8 cellular contexts compared by ENCODE assay signal in genomic region chr15:78506971-78507830, GRCh38. TPM values are rescaled to one million over a fixed set of nuclear protein-coding genes. Genes with fewer than 3 reads are reported as not detected.
A peak's percentile ranks its signal among the peaks of the same experiment; 100 is the strongest.
DNase-seq lines count a peak whose midpoint lies in the region; ATAC-seq and TF ChIP-seq lines count a peak whose summit lies in the region.

HYKK (plus strand) TSS chr15:78507577; CDS start chr15:78513089, 5,512 bp downstream.

- TF ChIP-seq CTCF in glutamatergic neuron (IDR thresholded peaks at IDR 0.05; ENCODE audit: partially characterized antibody, unreplicated experiment) (no peak), suprapubic skin (IDR thresholded peaks at IDR 0.05) (no peak)

- H3K4me1 Mint-ChIP-seq in glutamatergic neuron (ENCODE audit: low read depth, unreplicated experiment): peaks cover 7% of the 10 kb centered on the region

- H3K27me3 ChIP-seq in suprapubic skin: no peaks in the 10 kb centered on the region

- DNase-seq in GM04504 (ENCODE audit: low read depth) (peak; percentile 96), NCI-H1092 (lab: John Stamatoyannopoulos, UW) (peak; percentile 71), glutamatergic neuron (peak; percentile 88), occipital lobe (lab: John Stamatoyannopoulos, UW) (peak; percentile 95), suprapubic skin (ENCODE audit: low spot score in 2 of 2) (peak; percentile 93 to 95)
- DNase-seq in activated naive CD4-positive, alpha-beta T cell treated with anti-CD3 and anti-CD28 coated beads, Interleukin-2, amount 50 U/mL, for 72 hours (ENCODE audit: low spot score in 2 of 2): peak; percentile 78 to 86

- no peak for TF ChIP-seq POLR2A in suprapubic skin (IDR thresholded peaks at IDR 0.05)

- H3K9me3 ChIP-seq in suprapubic skin: no peaks in the 10 kb centered on the region

- H3K27me3 Mint-ChIP-seq in glutamatergic neuron (ENCODE audit: unreplicated experiment): peaks cover 7% of the 10 kb centered on the region

- no peaks in the 10 kb centered on the region for H3K9me3 Mint-ChIP-seq in activated naive CD4-positive, alpha-beta T cell treated with anti-CD3 and anti-CD28 coated beads, Interleukin-2, amount 50 U/mL, for 72 hours
- H3K9me3 Mint-ChIP-seq in glutamatergic neuron (ENCODE audit: unreplicated experiment): peaks cover 3% of the 10 kb centered on the region

- peak within 1 kb of the TSS; percentile 71 for H3K4me3 ChIP-seq in suprapubic skin

- ATAC-seq in HG02588 (IDR thresholded peaks at IDR 0.05; ENCODE audit: unreplicated experiment) (peak; percentile 91), SK-N-SH treated with all-trans-retinoic acid at 6 μM for 48 hours (peak; percentile 95)
- peak; percentile 95 to 97 for ATAC-seq in activated naive CD4-positive, alpha-beta T cell treated with anti-CD3 and anti-CD28 coated beads, Interleukin-2, amount 50 U/mL, for 72 hours

- peak within 1 kb of the TSS; percentile 98 for H3K4me3 Mint-ChIP-seq in glutamatergic neuron (ENCODE audit: unreplicated experiment)

- peaks cover 0 to under 1% of the 10 kb centered on the region in 2 donors for H3K36me3 Mint-ChIP-seq in activated naive CD4-positive, alpha-beta T cell treated with anti-CD3 and anti-CD28 coated beads, Interleukin-2, amount 50 U/mL, for 72 hours
- H3K36me3 Mint-ChIP-seq in glutamatergic neuron (ENCODE audit: unreplicated experiment): no peaks in the 10 kb centered on the region

- TF ChIP-seq EP300 in suprapubic skin (IDR thresholded peaks at IDR 0.05): no peak

- H3K27ac Mint-ChIP-seq in activated naive CD4-positive, alpha-beta T cell treated with anti-CD3 and anti-CD28 coated beads, Interleukin-2, amount 50 U/mL, for 72 hours: peak within 1 kb of the TSS; percentile 73
- H3K27ac Mint-ChIP-seq in glutamatergic neuron (ENCODE audit: unreplicated experiment): peak within 1 kb of the TSS; percentile 46

- under 1% methylated on average over 35 of the region's 63 CpGs for WGBS in suprapubic skin

- peaks cover 14% of the 10 kb centered on the region for H3K4me1 ChIP-seq in suprapubic skin

- H3K36me3 ChIP-seq in suprapubic skin: no peaks in the 10 kb centered on the region

- peak within 1 kb of the TSS; percentile 39 for H3K27ac ChIP-seq in suprapubic skin

TF ChIP-seq in SK-N-SH treated with all-trans-retinoic acid at 6 μM for 48 hours, 23 proteins besides CTCF, POLR2A, EP300 and RAD21:
- TF ChIP-seq GLIS3 (CRISPR knock-in tag; IDR thresholded peaks at IDR 0.05): no peak
- 0 out of 2 replicates have a peak, but pooled peaks have one; percentile 31 for TF ChIP-seq POU6F1 (CRISPR knock-in tag; IDR thresholded peaks at IDR 0.05; ENCODE audit: borderline replicate concordance, low read depth)

RNA-seq across cellular contexts. Expression of gene HYKK, which starts in this region (rescaled TPM):
- 1 to 10 TPM; 1.6 to 5.1 TPM for total RNA-seq in activated naive CD4-positive, alpha-beta T cell treated with anti-CD3 and anti-CD28 coated beads, Interleukin-2, amount 50 U/mL, for 72 hours
- total RNA-seq in glutamatergic neuron (ENCODE audit: unreplicated experiment) (2.8 TPM), occipital lobe (1.2 TPM), suprapubic skin (1 to 10 TPM; 2.6 to 9.6 (median 6.1) TPM)

Comparison
In these comparisons a context has a peak if more than half of its experiments do, and no peak if none do; other contexts are left out.
1. Peak in every context shown above with its lines: DNase-seq, ATAC-seq, H3K4me3 ChIP-seq and H3K27ac ChIP-seq.